ENCODE assay signal across 8 cellular contexts in the genomic region with DNA sequence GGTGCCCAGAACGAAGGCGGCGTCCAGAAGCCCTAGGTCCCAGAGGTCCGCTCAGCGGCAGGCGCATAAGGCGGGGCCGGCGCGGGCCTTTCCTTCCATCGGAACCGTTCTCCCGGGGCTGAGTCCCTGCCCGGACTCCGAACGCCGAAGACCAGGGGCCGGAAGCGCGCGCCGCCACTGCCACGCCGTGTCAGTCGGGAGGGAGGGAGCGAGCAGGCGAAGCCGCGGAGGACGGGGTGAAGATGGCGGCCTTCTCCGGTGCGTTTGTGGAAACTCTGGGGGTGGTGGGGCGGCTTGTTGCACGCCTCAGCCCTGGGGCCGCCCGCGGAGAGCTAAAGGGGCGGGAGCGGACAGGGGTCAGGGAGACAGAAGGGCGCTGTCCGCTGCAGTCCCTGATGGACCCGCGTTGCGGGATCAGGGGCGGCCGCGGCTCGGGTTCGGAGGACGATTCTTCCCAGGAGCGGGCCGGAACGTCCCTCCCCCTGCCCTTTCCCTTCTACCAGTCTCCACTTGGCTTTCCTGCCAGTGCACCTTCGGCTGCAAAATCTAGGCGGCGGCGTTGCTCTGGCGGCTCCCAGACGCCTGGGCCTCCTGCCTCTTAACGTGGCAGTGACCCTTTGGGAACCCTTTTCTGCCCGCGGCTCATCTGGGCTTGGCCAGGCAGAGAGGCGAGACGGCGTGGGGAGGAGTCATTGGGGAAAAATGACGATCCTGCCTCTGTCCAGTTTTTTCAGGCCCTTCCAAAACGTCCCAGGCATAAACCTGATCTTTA. TPM values are rescaled to one million over a fixed set of nuclear protein-coding genes. Genes with fewer than 3 reads are reported as not detected.
DNase-seq lines count a peak whose midpoint lies in the region; ATAC-seq and TF ChIP-seq lines count a peak whose summit lies in the region.

A gene (plus strand): TSS at position 177 of the 772 bp plus-strand sequence. CDS start 66 bp downstream, at position 243.

- H3K4me3 ChIP-seq in iPS-11a (ENCODE audit: low read depth, low read length) = peak within 1 kb of the TSS; percentile 92
- peak within 1 kb of the TSS; percentile 87 for H3K4me3 ChIP-seq in skeletal muscle cell (ENCODE audit: low read depth, low read length)

- peak in 1 of 2 experiments; percentile 40 for TF ChIP-seq CTCF in brain (conservative IDR thresholded peaks at IDR 0.05)

- H3K27me3 Mint-ChIP-seq in brain = peaks cover 8% of the 10 kb centered on the region

- peaks cover 41% of the 10 kb centered on the region for H3K4me1 Mint-ChIP-seq in brain

- peaks cover 20% of the 10 kb centered on the region for H3K36me3 Mint-ChIP-seq in brain

- ATAC-seq in HG03025 (IDR thresholded peaks at IDR 0.05; ENCODE audit: low FRiP score, unreplicated experiment) = peak; percentile 96

- H3K27ac Mint-ChIP-seq in brain = peak within 1 kb of the TSS; percentile 98 to 99 (median 98)

- DNase-seq in NK-92 treated with Interleukin-12 subunit alpha and Interleukin-12 subunit beta, amount 100 ng/mL, for 24 hours (lab: John Stamatoyannopoulos, UW) = peak; percentile 64
- DNase-seq in NK-92 (lab: John Stamatoyannopoulos, UW; ENCODE audit: unreplicated experiment) = no peak
- peak; percentile 38 for DNase-seq in NCI-H2081 treated with DMSO at 0.1 percent for 48 hours (lab: John Stamatoyannopoulos, UW)
- DNase-seq in UCSD-AML1 (lab: John Stamatoyannopoulos, UW; ENCODE audit: unreplicated experiment) = peak; percentile 92
- DNase-seq in skeletal muscle cell (ENCODE audit: low read depth) = peak; percentile 48

- peak within 1 kb of the TSS; percentile 92 to 96 (median 95) for H3K4me3 Mint-ChIP-seq in brain

- peaks cover 0 to 2% (median 0%) of the 10 kb centered on the region in 5 experiments for H3K9me3 Mint-ChIP-seq in brain

RNA-seq across cellular contexts. Expression of the gene that starts here (rescaled TPM):
- polyA plus RNA-seq in brain (ENCODE audit: insufficient read depth, low read depth, low replicate concordance) = 50.5 TPM
